31 cellular contexts compared by ENCODE assay signal in the genomic region with DNA sequence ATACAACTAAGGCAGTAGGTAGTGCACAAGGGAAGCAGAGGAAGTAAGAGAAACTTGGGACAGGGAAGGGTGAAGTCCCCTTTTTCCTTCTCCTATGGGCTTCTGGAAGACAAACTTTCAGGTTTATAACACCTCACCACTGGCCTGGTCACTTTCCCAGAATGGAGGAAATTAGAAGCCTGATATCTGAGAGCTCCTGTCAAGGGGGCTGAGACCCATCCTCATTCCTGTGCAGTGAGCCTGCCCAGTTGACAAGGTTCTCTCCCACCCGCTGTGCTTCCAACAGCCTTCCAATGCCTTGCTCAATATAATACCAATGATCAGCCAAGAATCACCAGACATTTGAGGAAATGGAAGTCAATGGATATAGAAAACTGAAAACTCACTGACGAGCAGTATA.
"Had no signal": no experiment of that assay in that cellular context is flagged by ENCODE, and none has a peak within 500 bp of the region (broad histone marks: within the 10 kb centered on the region; RNA-seq: fewer than 3 reads in every experiment).

No MANE protein-coding gene starts in this region.

- H3K27ac ChIP-seq: neutrophil, ovary, parathyroid adenoma, psoas muscle, right lobe of liver, sigmoid colon, stomach, thoracic aorta, thyroid gland, tibial nerve, upper lobe of right lung, vagina had no signal

- H3K36me3 ChIP-seq: neutrophil, ovary, right lobe of liver, sigmoid colon, stomach, thoracic aorta, thyroid gland, tibial nerve, upper lobe of right lung, vagina had no signal

- H3K9me3 Mint-ChIP-seq: naive thymus-derived CD8-positive, alpha-beta T cell; natural killer cell treated with Interleukin-12 subunit alpha and Interleukin-12 subunit beta and Interleukin-15 and Interleukin-18, amount 100 ng/mL, for 72 hours; nephron progenitor cell; neural crest cell; stimulated activated effector memory CD8-positive, alpha-beta T cell treated with anti-CD3 and anti-CD28 coated beads, Interleukin-12 subunit alpha, Interleukin-12 subunit beta, amount 100 ng/mL, for 72 hours; stimulated activated naive B cell treated with anti-CD40 and anti-IgM and Interleukin-4, amounts not matched to agents 10 μg/mL and 1 μg/mL and 100 μg/mL, for 72 hours; stimulated activated naive CD8-positive, alpha-beta T cell treated with anti-CD3 and anti-CD28 coated beads, Interleukin-15, Interleukin-2, amounts not matched to agents 100 ng/mL and 50 ng/mL, for 24 hours had no signal

- H3K4me3 ChIP-seq: ovary, psoas muscle, right lobe of liver, sigmoid colon, stomach, thoracic aorta, thyroid gland, tibial nerve, upper lobe of right lung, vagina had no signal

- ATAC-seq: naive thymus-derived CD8-positive, alpha-beta T cell; natural killer cell treated with Interleukin-12 subunit alpha and Interleukin-12 subunit beta and Interleukin-15 and Interleukin-18, amount 100 ng/mL, for 72 hours; psoas muscle; right cardiac atrium; right lobe of liver; stimulated activated effector memory CD8-positive, alpha-beta T cell treated with anti-CD3 and anti-CD28 coated beads, Interleukin-12 subunit alpha, Interleukin-12 subunit beta, amount 100 ng/mL, for 72 hours; stimulated activated naive B cell treated with anti-CD40 and anti-IgM and Interleukin-4, amounts not matched to agents 10 μg/mL and 1 μg/mL and 100 μg/mL, for 72 hours; upper lobe of right lung had no signal

- H3K27me3 ChIP-seq: ovary, right lobe of liver, sigmoid colon, thyroid gland, tibial nerve, vagina had no signal

- H3K27ac Mint-ChIP-seq: naive B cell; naive thymus-derived CD8-positive, alpha-beta T cell; natural killer cell treated with Interleukin-12 subunit alpha and Interleukin-12 subunit beta and Interleukin-15 and Interleukin-18, amount 100 ng/mL, for 72 hours; nephron progenitor cell; progenitor cell of endocrine pancreas; stimulated activated effector memory CD8-positive, alpha-beta T cell treated with anti-CD3 and anti-CD28 coated beads, Interleukin-12 subunit alpha, Interleukin-12 subunit beta, amount 100 ng/mL, for 72 hours; stimulated activated naive B cell treated with anti-CD40 and anti-IgM and Interleukin-4, amounts not matched to agents 10 μg/mL and 1 μg/mL and 100 μg/mL, for 72 hours; stimulated activated naive CD8-positive, alpha-beta T cell treated with anti-CD3 and anti-CD28 coated beads, Interleukin-15, Interleukin-2, amounts not matched to agents 100 ng/mL and 50 ng/mL, for 24 hours had no signal

- H3K9me3 ChIP-seq: neutrophil, ovary, psoas muscle, right lobe of liver, sigmoid colon, stomach, thoracic aorta, thyroid gland, tibial nerve, upper lobe of right lung, vagina had no signal

- H3K4me1 Mint-ChIP-seq: naive B cell; naive thymus-derived CD8-positive, alpha-beta T cell; neural crest cell; stimulated activated effector memory CD8-positive, alpha-beta T cell treated with anti-CD3 and anti-CD28 coated beads, Interleukin-12 subunit alpha, Interleukin-12 subunit beta, amount 100 ng/mL, for 72 hours; stimulated activated naive B cell treated with anti-CD40 and anti-IgM and Interleukin-4, amounts not matched to agents 10 μg/mL and 1 μg/mL and 100 μg/mL, for 72 hours had no signal

- H3K36me3 Mint-ChIP-seq: naive B cell; naive thymus-derived CD8-positive, alpha-beta T cell; natural killer cell treated with Interleukin-12 subunit alpha and Interleukin-12 subunit beta and Interleukin-15 and Interleukin-18, amount 100 ng/mL, for 72 hours; stimulated activated effector memory CD8-positive, alpha-beta T cell treated with anti-CD3 and anti-CD28 coated beads, Interleukin-12 subunit alpha, Interleukin-12 subunit beta, amount 100 ng/mL, for 72 hours; stimulated activated naive B cell treated with anti-CD40 and anti-IgM and Interleukin-4, amounts not matched to agents 10 μg/mL and 1 μg/mL and 100 μg/mL, for 72 hours had no signal

- H3K4me1 ChIP-seq: psoas muscle, right lobe of liver, sigmoid colon, stomach, thyroid gland, tibial nerve, upper lobe of right lung, vagina had no signal

- H3K79me2 ChIP-seq: parathyroid adenoma had no signal

- H2AFZ ChIP-seq: parathyroid adenoma had no signal

- H3K9ac ChIP-seq: parathyroid adenoma had no signal

- FAIRE-seq: small intestine had no signal

- H3K4me3 Mint-ChIP-seq: naive B cell; naive thymus-derived CD8-positive, alpha-beta T cell; natural killer cell treated with Interleukin-12 subunit alpha and Interleukin-12 subunit beta and Interleukin-15 and Interleukin-18, amount 100 ng/mL, for 72 hours; nephron progenitor cell; neural crest cell; stimulated activated effector memory CD8-positive, alpha-beta T cell treated with anti-CD3 and anti-CD28 coated beads, Interleukin-12 subunit alpha, Interleukin-12 subunit beta, amount 100 ng/mL, for 72 hours; stimulated activated naive B cell treated with anti-CD40 and anti-IgM and Interleukin-4, amounts not matched to agents 10 μg/mL and 1 μg/mL and 100 μg/mL, for 72 hours; stimulated activated naive CD8-positive, alpha-beta T cell treated with anti-CD3 and anti-CD28 coated beads, Interleukin-15, Interleukin-2, amounts not matched to agents 100 ng/mL and 50 ng/mL, for 24 hours had no signal

- DNase-seq: naive B cell; naive thymus-derived CD8-positive, alpha-beta T cell; nephron progenitor cell; nucleus accumbens; ovary; posterior cingulate gyrus; psoas muscle; right cardiac atrium; right lobe of liver; sigmoid colon; small intestine; stimulated activated CD4-positive, alpha-beta T cell treated with anti-CD3 and anti-CD28 coated beads, Interleukin-15, amount 100 ng/mL, for 24 hours; stimulated activated CD4-positive, alpha-beta T cell treated with anti-CD3 and anti-CD28 coated beads, Interleukin-2, amount 100 ng/mL, for 24 hours; stimulated activated CD4-positive, alpha-beta T cell treated with anti-CD3 and anti-CD28 coated beads, Interleukin-2, amount 100 ng/mL, for 48 hours; stimulated activated CD4-positive, alpha-beta T cell treated with anti-CD3 and anti-CD28 coated beads, Interleukin-4, amount 100 ng/mL, for 24 hours; stimulated activated naive B cell treated with anti-CD40 and anti-IgM and Interleukin-4, amounts not matched to agents 10 μg/mL and 1 μg/mL and 100 μg/mL, for 72 hours; stimulated activated naive CD4-positive, alpha-beta T cell treated with Interleukin-2 at 50 U/mL for 16 hours; stomach; thyroid gland; trophoblast cell; upper lobe of right lung had no signal
